Comparison of ENCODE assay signal across 1 cellular context in genomic region chr4:86603486-86603885, GRCh38.
TF ChIP-seq lines count a peak whose summit lies in the region.

No MANE protein-coding gene starts in this region.

TF ChIP-seq in GM12878, 131 proteins besides CTCF, POLR2A, EP300 and RAD21 (continued from another document):
- peak; percentile 29 for TF ChIP-seq JUNB (IDR thresholded peaks at IDR 0.05)
- TF ChIP-seq BCLAF1 (IDR thresholded peaks at IDR 0.05), result no peak
- no peak for TF ChIP-seq MEF2A (IDR thresholded peaks at IDR 0.05; ENCODE audit: insufficient read depth, low read depth, low read length)
- TF ChIP-seq DPF2 (IDR thresholded peaks at IDR 0.05), result peak; percentile 37; the same call in 1 of the 2 replicates
- TF ChIP-seq E2F8 (IDR thresholded peaks at IDR 0.05; ENCODE audit: low read depth, partially characterized antibody), result no peak
- no peak for TF ChIP-seq NR2F1 (conservative IDR thresholded peaks at IDR 0.05)
- peak; percentile 59; the same call in 1 of the 2 replicates for TF ChIP-seq ATF7 (IDR thresholded peaks at IDR 0.05; ENCODE audit: low read depth)
- no peak for TF ChIP-seq TAF1 (IDR thresholded peaks at IDR 0.05; ENCODE audit: borderline replicate concordance, low read depth, low read length)
- TF ChIP-seq ZNF207 (IDR thresholded peaks at IDR 0.05; ENCODE audit: borderline replicate concordance), result no peak
- TF ChIP-seq NBN (IDR thresholded peaks at IDR 0.05), result no peak
- no peak for TF ChIP-seq EED (IDR thresholded peaks at IDR 0.05; ENCODE audit: low read depth)
- peak; percentile 80 for TF ChIP-seq MTA2 (IDR thresholded peaks at IDR 0.05; ENCODE audit: low read depth)
- TF ChIP-seq PKNOX1 (IDR thresholded peaks at IDR 0.05), result 0 out of 2 replicates have a peak, but pooled peaks have one; percentile 38
- peak; percentile 43 for TF ChIP-seq CUX1 (IDR thresholded peaks at IDR 0.05; ENCODE audit: insufficient replicate concordance, low read depth, low read length)
- TF ChIP-seq SPI1 (IDR thresholded peaks at IDR 0.05; ENCODE audit: borderline replicate concordance, insufficient read depth, low read depth, low read length), result peak; percentile 71
- no peak for TF ChIP-seq HDAC6 (IDR thresholded peaks at IDR 0.05; ENCODE audit: unreplicated experiment)
- TF ChIP-seq E4F1 (IDR thresholded peaks at IDR 0.05; ENCODE audit: borderline replicate concordance, partially characterized antibody), result no peak
- TF ChIP-seq CEBPB (IDR thresholded peaks at IDR 0.05; ENCODE audit: borderline replicate concordance in 1 of 2, low read depth in 2 of 2, low read length in 2 of 2), result no peak
- no peak for TF ChIP-seq IRF5 (IDR thresholded peaks at IDR 0.05; ENCODE audit: borderline replicate concordance)
- TF ChIP-seq ZNF384 (IDR thresholded peaks at IDR 0.05; ENCODE audit: borderline replicate concordance, low read depth, low read length), result no peak
- no peak for TF ChIP-seq ZBTB33 (IDR thresholded peaks at IDR 0.05)
- TF ChIP-seq CBX5 (IDR thresholded peaks at IDR 0.05; ENCODE audit: low read depth), result no peak
